8 cellular contexts compared by ENCODE assay signal in genomic region chr16:12095275-12096161, GRCh38.
A peak's percentile ranks its signal among the peaks of the same experiment; 100 is the strongest.
DNase-seq lines count a peak whose midpoint lies in the region; ATAC-seq, FAIRE-seq and TF ChIP-seq lines count a peak whose summit lies in the region.

No MANE protein-coding gene starts in this region.

- ATAC-seq in pancreas (peak in 3 of 4 donors; percentile 67 to 70 (median 70)), esophagus mucosa (no peak)

- in situ Hi-C loops in KBM-7 (cut with MboI; ENCODE audit: low pct_unique_long_range_greater_than_20kb, low sequenced_read_pairs) (no loop called here), transverse colon (cut with MboI; ENCODE audit: low pct_ligation_motif_present in 1 of 4, low pct_unique_long_range_greater_than_20kb in 1 of 4, low sequenced_read_pairs in 3 of 4) (loop anchor here in 3 of 4 donors (10.0 to 25.0 kb wide), 3 partner anchors 167 to 729 kb away; partner anchors contain the start of gene CPPED1 (in 2 of the 3))

- H3K9me3 ChIP-seq in pancreas (no peaks in the 10 kb centered on the region), transverse colon (no peaks in the 10 kb centered on the region)

- TF ChIP-seq CTCF in pancreas (IDR thresholded peaks at IDR 0.05) (peak; percentile 85 to 90 (median 88)), transverse colon (IDR thresholded peaks at IDR 0.05) (peak; percentile 79 to 93 (median 91))

- DNase-seq in COR-L47 (lab: John Stamatoyannopoulos, UW), result peak; percentile 43
- DNase-seq in KBM-7, result peak; percentile 70
- peak; percentile 51 for DNase-seq in SHP77 treated with DMSO at 0.1 percent for 48 hours (lab: John Stamatoyannopoulos, UW)
- DNase-seq in activated naive CD4-positive, alpha-beta T cell treated with Interleukin-2 at 50 U/mL for 16 hours, result peak; percentile 67
- peak; percentile 43 to 53 for DNase-seq in frontal cortex (ENCODE audit: low spot score in 2 of 2)
- peak in 5 of 6 donors; percentile 19 to 84 (median 58) for DNase-seq in pancreas
- peak; percentile 70 for DNase-seq in transverse colon

- FAIRE-seq in frontal cortex (lab: Jason Lieb, UNC), result no peak
- FAIRE-seq in pancreas (lab: Jason Lieb, UNC), result no peak

- intact Hi-C loops in pancreas (cut with DNase I), result no loop called here
- intact Hi-C loops in transverse colon (cut with DNase I; ENCODE audit: low total_unique reads), result loop anchor here (5.0 to 10.0 kb wide), 2 partner anchors 129 to 722 kb away; no protein-coding TSS in a partner anchor

- TF ChIP-seq EP300 in transverse colon (IDR thresholded peaks at IDR 0.05; ENCODE audit: low read depth), result no peak

- H3K4me3 ChIP-seq in pancreas (no peak overlapping the region), transverse colon (peak overlapping the region in 1 of 4 donors; percentile 2)

- H3K4me1 ChIP-seq in pancreas (no peaks in the 10 kb centered on the region), transverse colon (peaks cover 7 to 43% (median 18%) of the 10 kb centered on the region in 4 donors)

- no peak for TF ChIP-seq POLR2A in transverse colon (IDR thresholded peaks at IDR 0.05)

- H3K36me3 ChIP-seq in pancreas (no peaks in the 10 kb centered on the region), transverse colon (no peaks in the 10 kb centered on the region)

- H3K27me3 ChIP-seq in pancreas (no peaks in the 10 kb centered on the region), transverse colon (no peaks in the 10 kb centered on the region)

- WGBS in pancreas, 2 donors, result 45 to 49% methylated on average over 21 of the region's 21 CpGs
- 0 to 36% methylated on average over 1 to 21 of the region's 21 CpGs for WGBS in transverse colon (ENCODE audit: low coverage in 1 of 2), 2 donors

- H3K27ac ChIP-seq in pancreas (no peak overlapping the region), transverse colon (peak overlapping the region in 3 of 4 donors; percentile 18 to 53 (median 43))

Comparison
In these comparisons a context has a peak if more than half of its experiments do, and no peak if none do; other contexts are left out.
1. H3K27ac ChIP-seq: peak in transverse colon (3 of 4); none in pancreas (0 of 4).
2. Peak in every context shown above with its lines, with median percentiles within 50 percentile points of each other: DNase-seq.